In genomic region chr5:150175536-150175935, GRCh38 we compare ENCODE assay signal across 9 cellular contexts. TPM values are rescaled to one million over a fixed set of nuclear protein-coding genes. Genes with fewer than 3 reads are reported as not detected.
DNase-seq lines count a peak whose midpoint lies in the region; ATAC-seq and TF ChIP-seq lines count a peak whose summit lies in the region.
"Had no signal": no experiment of that assay in that cellular context is flagged by ENCODE, and none has a peak within 500 bp of the region (broad histone marks: within the 10 kb centered on the region; RNA-seq: fewer than 3 reads in every experiment).

No MANE protein-coding gene starts in this region.

- no peaks in the 10 kb centered on the region for H3K4me1 Mint-ChIP-seq in stimulated activated naive CD8-positive, alpha-beta T cell treated with anti-CD3 and anti-CD28 coated beads, Interleukin-15, amount 100 ng/mL, for 72 hours

- no peak overlapping the region for H3K4me3 ChIP-seq in Panc1 (ENCODE audit: low read depth in 2 of 2, low read length in 2 of 2)
- H3K4me3 ChIP-seq in foreskin fibroblast (ENCODE audit: low read depth in 1 of 2, low read length in 2 of 2), result no peak overlapping the region

- H3K4me3 Mint-ChIP-seq in stimulated activated naive CD8-positive, alpha-beta T cell treated with anti-CD3 and anti-CD28 coated beads, Interleukin-15, amount 100 ng/mL, for 72 hours, result no peak overlapping the region

- intact Hi-C loops in Panc1 (cut with micrococcal nuclease; ENCODE audit: unreplicated experiment), result no loop called here

- no peaks in the 10 kb centered on the region for H3K9me3 ChIP-seq in Panc1 (ENCODE audit: control insufficient read depth, insufficient read depth, low read depth, low read length)

- no TSS peak for BruUV-seq in Panc1 (replicated peaks; lab: Mats Ljungman, UMichigan)

- H3K9me3 Mint-ChIP-seq in stimulated activated naive CD8-positive, alpha-beta T cell treated with anti-CD3 and anti-CD28 coated beads, Interleukin-15, amount 100 ng/mL, for 72 hours, result no peaks in the 10 kb centered on the region

- H3K27ac ChIP-seq in Panc1 (ENCODE audit: low read length), result no peak overlapping the region

- H3K27me3 ChIP-seq in Panc1 (ENCODE audit: control insufficient read depth, insufficient read depth, low read length), result no peaks in the 10 kb centered on the region; the same call in 1 of the 2 replicates

- POLR2A ChIA-PET in Panc1 (lab: Charles Lee), result no interaction called here

- H3K4me1 ChIP-seq in Panc1 (ENCODE audit: control insufficient read depth, insufficient read depth, low read length), result no peaks in the 10 kb centered on the region

- in situ Hi-C loops in Panc1 (cut with HindIII; ENCODE audit: low pct_unique_long_range_greater_than_20kb, low sequenced_read_pairs), result no loop called here

- no peak for DNase-seq in stimulated activated naive CD8-positive, alpha-beta T cell treated with anti-CD3 and anti-CD28 coated beads, Interleukin-15, amount 100 ng/mL, for 72 hours
- DNase-seq in stimulated activated naive CD8-positive, alpha-beta T cell treated with anti-CD3 and anti-CD28 coated beads, Interleukin-15, Interleukin-2, amounts not matched to agents 100 U/mL and 50 U/mL, for 24 hours, result no peak
- DNase-seq in Panc1 (ENCODE audit: low read depth, low spot score), result no peak
- DNase-seq in foreskin fibroblast, result peak in 1 of 2 donors; percentile 63
- DNase-seq in cerebellar nuclear complex (lab: John Stamatoyannopoulos, UW), result no peak
- no peak for DNase-seq in NCI-H748 treated with DMSO at 0.1 percent for 48 hours (lab: John Stamatoyannopoulos, UW)
- DNase-seq: substantia nigra had no signal

- ATAC-seq in stimulated activated naive CD8-positive, alpha-beta T cell treated with anti-CD3 and anti-CD28 coated beads, Interleukin-15, amount 100 ng/mL, for 72 hours, result peak; percentile 32
- no peak for ATAC-seq in stimulated activated naive CD8-positive, alpha-beta T cell treated with anti-CD3 and anti-CD28 coated beads, Interleukin-15, Interleukin-2, amounts not matched to agents 100 U/mL and 50 U/mL, for 24 hours
- peak; percentile 59 for ATAC-seq in Panc1
- no peak for ATAC-seq in HG03025 (IDR thresholded peaks at IDR 0.05; ENCODE audit: low FRiP score, unreplicated experiment)
- ATAC-seq in HG03571 (IDR thresholded peaks at IDR 0.05; ENCODE audit: unreplicated experiment), result no peak

- H3K27ac Mint-ChIP-seq in stimulated activated naive CD8-positive, alpha-beta T cell treated with anti-CD3 and anti-CD28 coated beads, Interleukin-15, amount 100 ng/mL, for 72 hours, result no peak overlapping the region

- TF ChIP-seq CTCF in Panc1 (IDR thresholded peaks at IDR 0.05) (no peak; the same call in 1 of the 2 replicates), foreskin fibroblast (IDR thresholded peaks at IDR 0.05; ENCODE audit: low read depth, low read length) (peak; percentile 45)

- no peaks in the 10 kb centered on the region for H3K36me3 ChIP-seq in Panc1 (ENCODE audit: control insufficient read depth, insufficient read depth, low read length)

- H3K27me3 Mint-ChIP-seq in stimulated activated naive CD8-positive, alpha-beta T cell treated with anti-CD3 and anti-CD28 coated beads, Interleukin-15, amount 100 ng/mL, for 72 hours, result peaks cover 35% of the 10 kb centered on the region

- CTCF ChIA-PET in Panc1 (lab: Charles Lee), result interaction anchor here (0.8 kb wide), 1 partner anchor 43 kb away, joined by 4 read pairs; no protein-coding TSS in a partner anchor

RNA-seq across cellular contexts. Expression of gene CDX1, which starts 9.0 kb away (rescaled TPM):
- not detected for total RNA-seq in Panc1 (2021; ENCODE audit: unreplicated experiment)
- not detected for polyA plus RNA-seq in Panc1 (2012; ENCODE audit: insufficient read length)

RNA-seq across cellular contexts. Expression of gene SLC6A7, which starts 14.3 kb away (rescaled TPM):
- not detected for total RNA-seq in Panc1 (2021; ENCODE audit: unreplicated experiment)
- not detected for polyA plus RNA-seq in Panc1 (2012; ENCODE audit: insufficient read length)

RNA-seq across cellular contexts. Expression of gene PDGFRB, which starts 19.9 kb away (rescaled TPM):
- total RNA-seq in Panc1 (2021; ENCODE audit: unreplicated experiment), result 1.8 TPM
- polyA plus RNA-seq in Panc1 (2012; ENCODE audit: insufficient read length), result 0.35 TPM

Comparison
In these comparisons a context has a peak if more than half of its experiments do, and no peak if none do; other contexts are left out.
1. ATAC-seq: peak in stimulated activated naive CD8-positive, alpha-beta T cell treated with anti-CD3 and anti-CD28 coated beads, Interleukin-15, amount 100 ng/mL, for 72 hours (single experiment) and Panc1 (single experiment); none in stimulated activated naive CD8-positive, alpha-beta T cell treated with anti-CD3 and anti-CD28 coated beads, Interleukin-15, Interleukin-2, amounts not matched to agents 100 U/mL and 50 U/mL, for 24 hours (single experiment), HG03025 (single experiment) and HG03571 (single experiment).